In genomic region chr4:147901388-147901787, GRCh38 we compare ENCODE assay signal across 17 cellular contexts.
DNase-seq lines count a peak whose midpoint lies in the region; ATAC-seq, FAIRE-seq and TF ChIP-seq lines count a peak whose summit lies in the region.
"Had no signal": no experiment of that assay in that cellular context is flagged by ENCODE, and none has a peak within 500 bp of the region (broad histone marks: within the 10 kb centered on the region; RNA-seq: fewer than 3 reads in every experiment).

No MANE protein-coding gene starts in this region.

- no peak for ATAC-seq in activated CD8-positive, alpha-beta T cell treated with anti-CD3 and anti-CD28 coated beads, Interleukin-2, amount 10 ng/mL, durations not matched to agents 7 days and 5 days
- ATAC-seq in omental fat pad (ENCODE audit: low FRiP score) = no peak
- ATAC-seq: CD8-positive, alpha-beta T cell; GM12878; GM23338 had no signal

- H3K27ac Mint-ChIP-seq in astrocyte (ENCODE audit: unreplicated experiment) = no peak overlapping the region
- H3K27ac Mint-ChIP-seq in activated CD8-positive, alpha-beta T cell treated with anti-CD3 and anti-CD28 coated beads, Interleukin-2, amount 10 ng/mL, durations not matched to agents 7 days and 5 days = no peak overlapping the region
- H3K27ac Mint-ChIP-seq: CD8-positive, alpha-beta T cell; GM23338 had no signal

- no peaks in the 10 kb centered on the region for H3K9me3 ChIP-seq in astrocyte (ENCODE audit: insufficient read depth, low read depth, low read length)

- H3K27me3 ChIP-seq in astrocyte (ENCODE audit: insufficient read depth, low read length) = no peaks in the 10 kb centered on the region

- H3K36me3 Mint-ChIP-seq in astrocyte (ENCODE audit: low read depth, unreplicated experiment) = peaks cover 14% of the 10 kb centered on the region
- H3K36me3 Mint-ChIP-seq in activated CD8-positive, alpha-beta T cell treated with anti-CD3 and anti-CD28 coated beads, Interleukin-2, amount 10 ng/mL, durations not matched to agents 7 days and 5 days (ENCODE audit: low read depth) = peaks cover 9% of the 10 kb centered on the region

- no peaks in the 10 kb centered on the region for H3K4me1 ChIP-seq in astrocyte (ENCODE audit: insufficient read depth, low read length)

- no peak for TF ChIP-seq CTCF in astrocyte (IDR thresholded peaks at IDR 0.05; ENCODE audit: insufficient read depth, low read depth, low read length)
- TF ChIP-seq CTCF in omental fat pad (IDR thresholded peaks at IDR 0.05) = no peak

- no peak overlapping the region for H3K4me3 ChIP-seq in astrocyte (ENCODE audit: insufficient read depth, low read depth, low read length)
- H3K4me3 ChIP-seq: GM12878, GM23338 had no signal

- no peak for TF ChIP-seq POLR2A in GM12892 (IDR thresholded peaks at IDR 0.05; ENCODE audit: low read depth, low read length)

- no peak overlapping the region for H3K9ac ChIP-seq in astrocyte (ENCODE audit: low read length)

- peaks cover 6% of the 10 kb centered on the region for H3K9me3 Mint-ChIP-seq in astrocyte (ENCODE audit: unreplicated experiment)
- peaks cover 4% of the 10 kb centered on the region for H3K9me3 Mint-ChIP-seq in activated CD8-positive, alpha-beta T cell treated with anti-CD3 and anti-CD28 coated beads, Interleukin-2, amount 10 ng/mL, durations not matched to agents 7 days and 5 days (ENCODE audit: insufficient read depth)

- H3K4me2 ChIP-seq in astrocyte (ENCODE audit: low read length) = no peak overlapping the region
- H3K4me2 ChIP-seq: GM23338 had no signal

- no peaks in the 10 kb centered on the region for H3K79me2 ChIP-seq in astrocyte (ENCODE audit: insufficient read depth, low read length)

- no peaks in the 10 kb centered on the region for H3K4me1 Mint-ChIP-seq in astrocyte (ENCODE audit: low read depth, unreplicated experiment)
- no peaks in the 10 kb centered on the region for H3K4me1 Mint-ChIP-seq in activated CD8-positive, alpha-beta T cell treated with anti-CD3 and anti-CD28 coated beads, Interleukin-2, amount 10 ng/mL, durations not matched to agents 7 days and 5 days (ENCODE audit: low read depth)
- H3K4me1 Mint-ChIP-seq: CD14-positive monocyte, GM23338 had no signal

- no peaks in the 10 kb centered on the region for H3K36me3 ChIP-seq in astrocyte (ENCODE audit: insufficient read depth, low read length)

- H3K27me3 Mint-ChIP-seq in astrocyte (ENCODE audit: low read depth, unreplicated experiment) = no peaks in the 10 kb centered on the region
- no peaks in the 10 kb centered on the region for H3K27me3 Mint-ChIP-seq in activated CD8-positive, alpha-beta T cell treated with anti-CD3 and anti-CD28 coated beads, Interleukin-2, amount 10 ng/mL, durations not matched to agents 7 days and 5 days (ENCODE audit: low read depth)

- H4K20me1 ChIP-seq in astrocyte (ENCODE audit: insufficient read depth, low read length) = no peaks in the 10 kb centered on the region

- DNase-seq in ELR (ENCODE audit: low read depth) (peak; percentile 13), astrocyte (ENCODE audit: low read depth) (no peak), iris pigment epithelial cell (ENCODE audit: low read depth) (peak; percentile 30), GM12892 (ENCODE audit: insufficient read length) (no peak), omental fat pad (ENCODE audit: low spot score) (no peak), activated gamma-delta T cell (lab: John Stamatoyannopoulos, UW) (no peak)
- DNase-seq in activated CD8-positive, alpha-beta T cell treated with anti-CD3 and anti-CD28 coated beads, Interleukin-2, amount 10 ng/mL, durations not matched to agents 7 days and 5 days = no peak
- DNase-seq: CD8-positive, alpha-beta T cell; COR-L47; DMS153; DMS79 treated with DMSO at 0.1 percent for 48 hours; H7 had no signal

- POLR2A ChIA-PET in activated CD8-positive, alpha-beta T cell treated with anti-CD3 and anti-CD28 coated beads, Interleukin-2, amount 10 ng/mL, durations not matched to agents 7 days and 5 days (lab: Charles Lee) = no interaction called here

- H2AFZ ChIP-seq in astrocyte (ENCODE audit: low read depth, low read length) = no peak overlapping the region
- H2AFZ ChIP-seq: GM23338 had no signal

- CTCF ChIA-PET in activated CD8-positive, alpha-beta T cell treated with anti-CD3 and anti-CD28 coated beads, Interleukin-2, amount 10 ng/mL, durations not matched to agents 7 days and 5 days (lab: Charles Lee) = no interaction called here

- FAIRE-seq in astrocyte (lab: Jason Lieb, UNC) = peak; percentile 60
- no peak for FAIRE-seq in GM12892 (lab: Jason Lieb, UNC)
- FAIRE-seq: A204.1, D721Med, GM12878 had no signal

- no peak overlapping the region for H3K27ac ChIP-seq in astrocyte (ENCODE audit: low read depth, low read length)

- no peak overlapping the region for H3K4me3 Mint-ChIP-seq in astrocyte (ENCODE audit: unreplicated experiment)
- H3K4me3 Mint-ChIP-seq in activated CD8-positive, alpha-beta T cell treated with anti-CD3 and anti-CD28 coated beads, Interleukin-2, amount 10 ng/mL, durations not matched to agents 7 days and 5 days = no peak overlapping the region
- H3K4me3 Mint-ChIP-seq: CD14-positive monocyte; CD8-positive, alpha-beta T cell; GM23338 had no signal

Comparison
In these comparisons a context has a peak if more than half of its experiments do, and no peak if none do; other contexts are left out.
1. DNase-seq: peak in ELR (single experiment) and iris pigment epithelial cell (single experiment); none in astrocyte (single experiment), activated CD8-positive, alpha-beta T cell treated with anti-CD3 and anti-CD28 coated beads, Interleukin-2, amount 10 ng/mL, durations not matched to agents 7 days and 5 days (single experiment), GM12892 (single experiment), omental fat pad (single experiment) and activated gamma-delta T cell (single experiment).